Comparison of ENCODE assay signal across 16 cellular contexts in genomic region chr7:138089080-138089901, GRCh38. TPM values are rescaled to one million over a fixed set of nuclear protein-coding genes. Genes with fewer than 3 reads are reported as not detected.
DNase-seq lines count a peak whose midpoint lies in the region; ATAC-seq and TF ChIP-seq lines count a peak whose summit lies in the region.
"Had no signal": no experiment of that assay in that cellular context is flagged by ENCODE, and none has a peak within 500 bp of the region (broad histone marks: within the 10 kb centered on the region; RNA-seq: fewer than 3 reads in every experiment).

No MANE protein-coding gene starts in this region.

- ATAC-seq in HG03378 (IDR thresholded peaks at IDR 0.05; ENCODE audit: unreplicated experiment) (no peak), HG02678 (IDR thresholded peaks at IDR 0.05; ENCODE audit: unreplicated experiment) (no peak)
- ATAC-seq: foreskin keratinocyte had no signal

- H3K9me3 ChIP-seq in breast epithelium: no peaks in the 10 kb centered on the region
- no peaks in the 10 kb centered on the region for H3K9me3 ChIP-seq in PC-9 (ENCODE audit: insufficient read depth, low read depth)
- no peaks in the 10 kb centered on the region for H3K9me3 ChIP-seq in fibroblast of lung (ENCODE audit: control insufficient read depth, insufficient read depth, low read depth, low read length)

- no peak overlapping the region for H3K9ac ChIP-seq in fibroblast of lung (ENCODE audit: insufficient read depth, low read length)

- H3K4me3 ChIP-seq in breast epithelium (no peak overlapping the region), PC-9 (peak overlapping the region; percentile 16; the same call in 1 of the 2 replicates), fibroblast of lung (replicated peaks in 1 of 4; ENCODE audit: control extremely low read depth in 1 of 4, insufficient read depth in 1 of 4, low read depth in 3 of 4, low read length in 4 of 4) (no peak overlapping the region)

- H3K79me2 ChIP-seq in PC-9 (ENCODE audit: low read depth) (no peaks in the 10 kb centered on the region), fibroblast of lung (ENCODE audit: control insufficient read depth, insufficient read depth, low read length) (no peaks in the 10 kb centered on the region)

- peak overlapping the region; percentile 35; the same call in 1 of the 2 replicates for H2AFZ ChIP-seq in PC-9
- no peak overlapping the region for H2AFZ ChIP-seq in fibroblast of lung (ENCODE audit: low read length)

- DNase-seq in MCF 10A (ENCODE audit: unreplicated experiment) (peak; percentile 71), breast epithelium (ENCODE audit: low spot score in 2 of 2) (no peak), PC-9 (peak in 1 of 2 experiments; percentile 94), fibroblast of lung (ENCODE audit: low read depth in 2 of 2) (peak; percentile 11 to 39), NCI-H526 treated with DMSO at 0.1 percent for 48 hours (lab: John Stamatoyannopoulos, UW) (no peak)
- no peak for DNase-seq in activated CD4-positive, CD25-positive, alpha-beta regulatory T cell treated with anti-CD3 and anti-CD28 coated beads, Interleukin-2, amount 50 U/mL, for 72 hours
- DNase-seq: activated CD4-positive, alpha-beta T cell treated with anti-CD3 and anti-CD28 coated beads for 4 hours; amygdala; dermis blood vessel endothelial cell; foreskin keratinocyte; stimulated activated CD4-positive, alpha-beta T cell treated with anti-CD3 and anti-CD28 coated beads, Interleukin-15, amount 100 ng/mL, for 24 hours; T-helper 1 cell had no signal

- no peaks in the 10 kb centered on the region for H3K27me3 Mint-ChIP-seq in MCF 10A (ENCODE audit: insufficient read depth, unreplicated experiment)

- no peak for TF ChIP-seq CTCF in MCF 10A (IDR thresholded peaks at IDR 0.05; ENCODE audit: unreplicated experiment)
- TF ChIP-seq CTCF in breast epithelium (IDR thresholded peaks at IDR 0.05): no peak
- no peak for TF ChIP-seq CTCF in PC-9 (conservative IDR thresholded peaks at IDR 0.05)
- TF ChIP-seq CTCF in fibroblast of lung (conservative IDR thresholded peaks at IDR 0.05 in 1 of 2, IDR thresholded peaks at IDR 0.05 in 1 of 2; ENCODE audit: low read depth in 1 of 2, low read length in 2 of 2): no peak

- no peak overlapping the region for H3K27ac Mint-ChIP-seq in MCF 10A (ENCODE audit: low read depth, unreplicated experiment)

- no peaks in the 10 kb centered on the region for H3K36me3 Mint-ChIP-seq in MCF 10A (ENCODE audit: insufficient read depth, unreplicated experiment)

- H3K27me3 ChIP-seq in breast epithelium (no peaks in the 10 kb centered on the region), PC-9 (ENCODE audit: insufficient read depth, low read depth) (no peaks in the 10 kb centered on the region), fibroblast of lung (ENCODE audit: control insufficient read depth, insufficient read depth, low read length) (no peaks in the 10 kb centered on the region)
- H3K27me3 ChIP-seq: foreskin keratinocyte had no signal

- no peak overlapping the region for H3K4me3 Mint-ChIP-seq in MCF 10A (ENCODE audit: unreplicated experiment)

- TF ChIP-seq POLR2A in breast epithelium (IDR thresholded peaks at IDR 0.05): no peak

- H3K27ac ChIP-seq in breast epithelium: no peak overlapping the region
- peak overlapping the region; percentile 95 for H3K27ac ChIP-seq in PC-9
- no peak overlapping the region for H3K27ac ChIP-seq in fibroblast of lung (ENCODE audit: insufficient read depth, low read length)
- H3K27ac ChIP-seq: foreskin keratinocyte had no signal

- H3K9me3 Mint-ChIP-seq in MCF 10A (ENCODE audit: unreplicated experiment): no peaks in the 10 kb centered on the region

- CTCF ChIA-PET in MCF 10A (lab: Yijun Ruan, JAX) (interaction anchor here (0.6 kb wide), 1 partner anchor 543 kb away, joined by 3 read pairs; no protein-coding TSS in a partner anchor), PC-9 (lab: Charles Lee) (interaction anchor here (0.5 to 0.7 kb wide), 4 partner anchors 81 to 676 kb away, joined by 3 to 15 read pairs (median 3); no protein-coding TSS in a partner anchor)

- H3K4me2 ChIP-seq in PC-9: peak overlapping the region; percentile 63
- no peak overlapping the region for H3K4me2 ChIP-seq in fibroblast of lung (ENCODE audit: extremely low read depth, insufficient read depth, low read length)

- H3K36me3 ChIP-seq in breast epithelium: no peaks in the 10 kb centered on the region
- no peaks in the 10 kb centered on the region for H3K36me3 ChIP-seq in PC-9 (ENCODE audit: low read depth)
- H3K36me3 ChIP-seq in fibroblast of lung (ENCODE audit: control insufficient read depth, insufficient read depth, low read length): no peaks in the 10 kb centered on the region

- no peaks in the 10 kb centered on the region for H3K4me1 Mint-ChIP-seq in MCF 10A (ENCODE audit: insufficient read depth, unreplicated experiment)

- POLR2A ChIA-PET in MCF 10A (lab: Yijun Ruan, JAX): interaction anchor here (0.6 to 0.9 kb wide), 3 partner anchors 9 to 70 kb away, joined by 3 to 4 read pairs (median 3); no protein-coding TSS in a partner anchor
- POLR2A ChIA-PET in PC-9 (lab: Charles Lee; ENCODE audit: unreplicated experiment): interaction anchor here (0.6 kb wide), 1 partner anchor 99 kb away, joined by 6 read pairs; no protein-coding TSS in a partner anchor

- intact Hi-C loops in MCF 10A (cut with micrococcal nuclease): no loop called here
- intact Hi-C loops in breast epithelium (cut with DNase I; ENCODE audit: low total_unique reads): no loop called here
- intact Hi-C loops in PC-9 (cut with micrococcal nuclease; ENCODE audit: unreplicated experiment): no loop called here

- no peaks in the 10 kb centered on the region for H4K20me1 ChIP-seq in PC-9 (ENCODE audit: insufficient read depth)
- H4K20me1 ChIP-seq in fibroblast of lung (ENCODE audit: control insufficient read depth, extremely low read depth, insufficient read depth, low read length): no peaks in the 10 kb centered on the region

- H3F3A ChIP-seq in PC-9 (ENCODE audit: insufficient read depth, low read depth): peaks cover 28% of the 10 kb centered on the region

- BruUV-seq in MCF 10A (replicated peaks; lab: Mats Ljungman, UMichigan) (no TSS peak), PC-9 (replicated peaks; lab: Mats Ljungman, UMichigan) (no TSS peak)

- no peaks in the 10 kb centered on the region for H3K4me1 ChIP-seq in breast epithelium
- peaks cover 44% of the 10 kb centered on the region for H3K4me1 ChIP-seq in PC-9 (replicated peaks; ENCODE audit: insufficient read depth)
- no peaks in the 10 kb centered on the region for H3K4me1 ChIP-seq in fibroblast of lung (ENCODE audit: control insufficient read depth, extremely low read depth, insufficient read depth, low read length)
- H3K4me1 ChIP-seq: foreskin keratinocyte had no signal

- H3K9me2 ChIP-seq in PC-9 (ENCODE audit: insufficient read depth): no peaks in the 10 kb centered on the region

RNA-seq across cellular contexts. Expression of gene AKR1D1, which starts 13.0 kb away (rescaled TPM):
- total RNA-seq in MCF 10A (2022) (not detected in 2 replicates), breast epithelium (under 1 TPM in 1 of 3 donors, not detected in 2; 0.59 TPM), PC-9 (2021) (not detected in 2 replicates), fibroblast of lung (not detected in 2 replicates)
- not detected in 2 replicates for polyA plus RNA-seq in fibroblast of lung
- polyA plus RNA-seq in fibroblast of lung (2012): not detected in 2 replicates
- polyA minus RNA-seq in fibroblast of lung (ENCODE audit: low replicate concordance): not detected in 2 replicates
- total RNA-seq: A673, dermis blood vessel endothelial cell, foreskin keratinocyte, posterior vena cava had no signal
- polyA plus RNA-seq: foreskin keratinocyte had no signal

Comparison
In these comparisons a context has a peak if more than half of its experiments do, and no peak if none do; other contexts are left out.
1. DNase-seq: peak in MCF 10A (single experiment) and fibroblast of lung (2 of 2); none in breast epithelium (0 of 2), activated CD4-positive, CD25-positive, alpha-beta regulatory T cell treated with anti-CD3 and anti-CD28 coated beads, Interleukin-2, amount 50 U/mL, for 72 hours (single experiment) and NCI-H526 treated with DMSO at 0.1 percent for 48 hours (single experiment).